ENCODE assay signal across 8 cellular contexts in genomic region chr19:49056101-49056901, GRCh38. TPM values are rescaled to one million over a fixed set of nuclear protein-coding genes. Genes with fewer than 3 reads are reported as not detected.
DNase-seq lines count a peak whose midpoint lies in the region; ATAC-seq and TF ChIP-seq lines count a peak whose summit lies in the region.

No MANE protein-coding gene starts in this region.

- CTCF ChIA-PET in activated CD8-positive, alpha-beta T cell treated with anti-CD3 and anti-CD28 coated beads for 36 hours (lab: Charles Lee) = interaction anchor here (1.1 to 2.3 kb wide), 3 partner anchors 18 to 63 kb away, joined by 3 to 8 read pairs (median 6); partner anchors contain the start of genes GYS1 and RUVBL2

- intact Hi-C loops in activated CD8-positive, alpha-beta T cell treated with anti-CD3 and anti-CD28 coated beads for 36 hours (cut with micrococcal nuclease) = no loop called here

- no peak overlapping the region for H3K27ac Mint-ChIP-seq in activated CD8-positive, alpha-beta T cell treated with anti-CD3 and anti-CD28 coated beads for 36 hours
- no peak overlapping the region for H3K27ac Mint-ChIP-seq in endothelial cell (ENCODE audit: unreplicated experiment)
- H3K27ac Mint-ChIP-seq in stimulated activated naive CD8-positive, alpha-beta T cell treated with anti-CD3 and anti-CD28 coated beads, Interleukin-15, Interleukin-2, amounts not matched to agents 100 ng/mL and 50 ng/mL, for 24 hours = no peak overlapping the region

- DNase-seq in M059J (ENCODE audit: low read depth) = peak; percentile 63
- peak; percentile 69 for DNase-seq in activated CD8-positive, alpha-beta T cell treated with anti-CD3 and anti-CD28 coated beads for 36 hours
- peak; percentile 64 for DNase-seq in endothelial cell (ENCODE audit: low spot score)
- peak; percentile 44 for DNase-seq in midbrain (lab: John Stamatoyannopoulos, UW)

- H3K4me1 Mint-ChIP-seq in activated CD8-positive, alpha-beta T cell treated with anti-CD3 and anti-CD28 coated beads for 36 hours (ENCODE audit: low read depth) = peaks cover 18% of the 10 kb centered on the region
- peaks cover 8% of the 10 kb centered on the region for H3K4me1 Mint-ChIP-seq in endothelial cell (ENCODE audit: unreplicated experiment)
- peaks cover 20% of the 10 kb centered on the region for H3K4me1 Mint-ChIP-seq in stimulated activated naive CD8-positive, alpha-beta T cell treated with anti-CD3 and anti-CD28 coated beads, Interleukin-15, Interleukin-2, amounts not matched to agents 100 ng/mL and 50 ng/mL, for 24 hours (ENCODE audit: low read depth)

- peak; percentile 13 for TF ChIP-seq CTCF in GM12873 (IDR thresholded peaks at IDR 0.05; ENCODE audit: insufficient read depth, low read depth, low read length, missing control alignments)
- TF ChIP-seq CTCF in activated CD8-positive, alpha-beta T cell treated with anti-CD3 and anti-CD28 coated beads for 36 hours (IDR thresholded peaks at IDR 0.05) = no peak
- no peak for TF ChIP-seq CTCF in endothelial cell (IDR thresholded peaks at IDR 0.05; ENCODE audit: unreplicated experiment)

- no peaks in the 10 kb centered on the region for H3K9me3 Mint-ChIP-seq in activated CD8-positive, alpha-beta T cell treated with anti-CD3 and anti-CD28 coated beads for 36 hours
- no peaks in the 10 kb centered on the region for H3K9me3 Mint-ChIP-seq in endothelial cell (ENCODE audit: unreplicated experiment)
- no peaks in the 10 kb centered on the region for H3K9me3 Mint-ChIP-seq in stimulated activated naive CD8-positive, alpha-beta T cell treated with anti-CD3 and anti-CD28 coated beads, Interleukin-15, Interleukin-2, amounts not matched to agents 100 ng/mL and 50 ng/mL, for 24 hours

- POLR2A ChIA-PET in activated CD8-positive, alpha-beta T cell treated with anti-CD3 and anti-CD28 coated beads for 36 hours (lab: Charles Lee) = no interaction called here

- H3K27me3 Mint-ChIP-seq in activated CD8-positive, alpha-beta T cell treated with anti-CD3 and anti-CD28 coated beads for 36 hours = peaks cover 38% of the 10 kb centered on the region
- peaks cover 25% of the 10 kb centered on the region for H3K27me3 Mint-ChIP-seq in endothelial cell (ENCODE audit: unreplicated experiment)
- peaks cover 41% of the 10 kb centered on the region for H3K27me3 Mint-ChIP-seq in stimulated activated naive CD8-positive, alpha-beta T cell treated with anti-CD3 and anti-CD28 coated beads, Interleukin-15, Interleukin-2, amounts not matched to agents 100 ng/mL and 50 ng/mL, for 24 hours

- ATAC-seq in activated CD8-positive, alpha-beta T cell treated with anti-CD3 and anti-CD28 coated beads for 36 hours = peak; percentile 74
- no peak for ATAC-seq in HG03175 (IDR thresholded peaks at IDR 0.05; ENCODE audit: unreplicated experiment)
- ATAC-seq in HG03025 (IDR thresholded peaks at IDR 0.05; ENCODE audit: low FRiP score, unreplicated experiment) = no peak

- H3K4me3 Mint-ChIP-seq in activated CD8-positive, alpha-beta T cell treated with anti-CD3 and anti-CD28 coated beads for 36 hours = peak overlapping the region; percentile 55
- H3K4me3 Mint-ChIP-seq in endothelial cell (ENCODE audit: unreplicated experiment) = no peak overlapping the region
- H3K4me3 Mint-ChIP-seq in stimulated activated naive CD8-positive, alpha-beta T cell treated with anti-CD3 and anti-CD28 coated beads, Interleukin-15, Interleukin-2, amounts not matched to agents 100 ng/mL and 50 ng/mL, for 24 hours = peak overlapping the region; percentile 74

- H3K36me3 Mint-ChIP-seq in activated CD8-positive, alpha-beta T cell treated with anti-CD3 and anti-CD28 coated beads for 36 hours (ENCODE audit: low read depth) = no peaks in the 10 kb centered on the region
- H3K36me3 Mint-ChIP-seq in endothelial cell (ENCODE audit: low read depth, unreplicated experiment) = no peaks in the 10 kb centered on the region
- H3K36me3 Mint-ChIP-seq in stimulated activated naive CD8-positive, alpha-beta T cell treated with anti-CD3 and anti-CD28 coated beads, Interleukin-15, Interleukin-2, amounts not matched to agents 100 ng/mL and 50 ng/mL, for 24 hours (ENCODE audit: low read depth) = no peaks in the 10 kb centered on the region

RNA-seq across cellular contexts. Expression of gene CGB7, which starts 1.2 kb away (rescaled TPM):
- 2.7 and 5.3 TPM in 2 replicates for total RNA-seq in M059J (2014; rRNA removed; shearing (Covaris generic))
- total RNA-seq in activated CD8-positive, alpha-beta T cell treated with anti-CD3 and anti-CD28 coated beads for 36 hours = not detected
- total RNA-seq in endothelial cell (ENCODE audit: unreplicated experiment) = not detected

RNA-seq across cellular contexts. Expression of gene CGB8, which starts 7.4 kb away (rescaled TPM):
- 15.7 and 21.3 TPM in 2 replicates for total RNA-seq in M059J (2014; rRNA removed; shearing (Covaris generic))
- total RNA-seq in activated CD8-positive, alpha-beta T cell treated with anti-CD3 and anti-CD28 coated beads for 36 hours = not detected
- total RNA-seq in endothelial cell (ENCODE audit: unreplicated experiment) = not detected

RNA-seq across cellular contexts. Expression of gene NTF4, which starts 8.3 kb away (rescaled TPM):
- 0.67 TPM in 1 of 2 replicates, not detected in the other for total RNA-seq in M059J (2014; rRNA removed; shearing (Covaris generic))
- not detected for total RNA-seq in activated CD8-positive, alpha-beta T cell treated with anti-CD3 and anti-CD28 coated beads for 36 hours
- total RNA-seq in endothelial cell (ENCODE audit: unreplicated experiment) = not detected

RNA-seq across cellular contexts. Expression of gene CGB5, which starts 12.7 kb away (rescaled TPM):
- total RNA-seq in M059J (2014; rRNA removed; shearing (Covaris generic)) = 7.3 and 8.1 TPM in 2 replicates
- not detected for total RNA-seq in activated CD8-positive, alpha-beta T cell treated with anti-CD3 and anti-CD28 coated beads for 36 hours
- total RNA-seq in endothelial cell (ENCODE audit: unreplicated experiment) = not detected

RNA-seq across cellular contexts. Expression of gene KCNA7, which starts 16.2 kb away (rescaled TPM):
- not detected in 2 replicates for total RNA-seq in M059J (2014; rRNA removed; shearing (Covaris generic))
- not detected for total RNA-seq in activated CD8-positive, alpha-beta T cell treated with anti-CD3 and anti-CD28 coated beads for 36 hours
- total RNA-seq in endothelial cell (ENCODE audit: unreplicated experiment) = not detected

Comparison
In these comparisons a context has a peak if more than half of its experiments do, and no peak if none do; other contexts are left out.
1. RNA of gene CGB8, which starts 7.4 kb away (total RNA-seq): 15.7 to 21.3 TPM in M059J; not detected in endothelial cell (single experiment) and not detected in activated CD8-positive, alpha-beta T cell treated with anti-CD3 and anti-CD28 coated beads for 36 hours; every median in the first group is over 10 times any median in the second.
2. Peak in every context shown above with its lines, with median percentiles within 50 percentile points of each other: DNase-seq.